8 cellular contexts compared by ENCODE assay signal in genomic region chr1:84620720-84621313, GRCh38. TPM values are rescaled to one million over a fixed set of nuclear protein-coding genes. Genes with fewer than 3 reads are reported as not detected.
A peak's percentile ranks its signal among the peaks of the same experiment; 100 is the strongest.
DNase-seq lines count a peak whose midpoint lies in the region; ATAC-seq and TF ChIP-seq lines count a peak whose summit lies in the region.

No MANE protein-coding gene starts in this region.

- peak overlapping the region; percentile 54 to 64 (median 62) for H3K4me3 ChIP-seq in right lobe of liver

- peak overlapping the region; percentile 91 for H3K4me3 Mint-ChIP-seq in activated CD4-positive, alpha-beta T cell treated with anti-CD3 and anti-CD28 coated beads, Interleukin-2, amount 10 ng/mL, durations not matched to agents 24 days and 14 days

- peak; percentile 94 for ATAC-seq in GM19043 (IDR thresholded peaks at IDR 0.05; ENCODE audit: low read depth, unreplicated experiment)
- peak; percentile 90 for ATAC-seq in HG03378 (IDR thresholded peaks at IDR 0.05; ENCODE audit: unreplicated experiment)
- peak; percentile 95 to 98 (median 96) for ATAC-seq in right lobe of liver

- peaks cover 18% of the 10 kb centered on the region for H3K4me1 Mint-ChIP-seq in activated CD4-positive, alpha-beta T cell treated with anti-CD3 and anti-CD28 coated beads, Interleukin-2, amount 10 ng/mL, durations not matched to agents 24 days and 14 days

- H3K27me3 ChIP-seq in right lobe of liver = no peaks in the 10 kb centered on the region

- no peaks in the 10 kb centered on the region for H3K36me3 Mint-ChIP-seq in activated CD4-positive, alpha-beta T cell treated with anti-CD3 and anti-CD28 coated beads, Interleukin-2, amount 10 ng/mL, durations not matched to agents 24 days and 14 days (ENCODE audit: low read depth)

- H3K9me3 Mint-ChIP-seq in activated CD4-positive, alpha-beta T cell treated with anti-CD3 and anti-CD28 coated beads, Interleukin-2, amount 10 ng/mL, durations not matched to agents 24 days and 14 days = no peaks in the 10 kb centered on the region

- no peak for TF ChIP-seq POLR2A in right lobe of liver (IDR thresholded peaks at IDR 0.05)

- H3K27ac Mint-ChIP-seq in activated CD4-positive, alpha-beta T cell treated with anti-CD3 and anti-CD28 coated beads, Interleukin-2, amount 10 ng/mL, durations not matched to agents 24 days and 14 days = peak overlapping the region; percentile 92

- peak; percentile 90 to 98 (median 98) for TF ChIP-seq CTCF in right lobe of liver (IDR thresholded peaks at IDR 0.05)

- H3K9me3 ChIP-seq in right lobe of liver = no peaks in the 10 kb centered on the region

- 0% methylated on average over 4 of the region's 46 CpGs for WGBS in right lobe of liver (ENCODE audit: insufficient coverage, low coverage, low lambda C conversion rate, missing lambda C conversion rate)

- no peaks in the 10 kb centered on the region for H3K36me3 ChIP-seq in right lobe of liver

- H3K27me3 Mint-ChIP-seq in activated CD4-positive, alpha-beta T cell treated with anti-CD3 and anti-CD28 coated beads, Interleukin-2, amount 10 ng/mL, durations not matched to agents 24 days and 14 days = peaks cover 2% of the 10 kb centered on the region

- H3K27ac ChIP-seq in right lobe of liver = peak overlapping the region; percentile 29 to 39 (median 30)

- DNase-seq in Ammon's horn (ENCODE audit: low spot score) (peak; percentile 72), NCI-H460 (ENCODE audit: extremely low read depth, low read depth) (peak; percentile 61), dermis blood vessel endothelial cell (peak; percentile 86), right lobe of liver (peak; percentile 73 to 78 (median 77))
- DNase-seq in activated CD4-positive, alpha-beta T cell treated with anti-CD3 and anti-CD28 coated beads, Interleukin-2, amount 10 ng/mL, durations not matched to agents 24 days and 14 days = peak; percentile 96
- DNase-seq in stimulated activated CD4-positive, alpha-beta T cell treated with anti-CD3 and anti-CD28 coated beads, Interleukin-4, amount 100 ng/mL, for 4 hours = peak; percentile 66 to 79

- no peaks in the 10 kb centered on the region for H3K4me1 ChIP-seq in right lobe of liver

- intact Hi-C loops in activated CD4-positive, alpha-beta T cell treated with anti-CD3 and anti-CD28 coated beads, Interleukin-2, amount 10 ng/mL, durations not matched to agents 24 days and 14 days (cut with micrococcal nuclease) = loop anchor here (1.0 to 10.0 kb wide), 8 partner anchors 70 to 480 kb away; partner anchors contain the start of genes GNG5, RPF1, SAMD13 and SPATA1
- intact Hi-C loops in right lobe of liver (cut with DNase I) = no loop called here

RNA-seq across cellular contexts. Expression of gene CTBS, which starts 46.6 kb away (rescaled TPM):
- total RNA-seq in NCI-H460 (2014; rRNA removed; shearing (Covaris generic)) = 26.4 and 29.7 TPM in 2 replicates
- polyA plus RNA-seq in NCI-H460 (2014; cell fraction: nucleus; rRNA removed) = 8.2 and 8.4 TPM in 2 replicates
- total RNA-seq in activated CD4-positive, alpha-beta T cell treated with anti-CD3 and anti-CD28 coated beads, Interleukin-2, amount 10 ng/mL, durations not matched to agents 24 days and 14 days = 13.1 and 13.9 TPM in 2 replicates
- total RNA-seq in dermis blood vessel endothelial cell (5.4 and 8.0 TPM in 2 replicates), right lobe of liver (10 to 100 TPM; 18.9 to 29.5 (median 24.4) TPM)

Comparison
In these comparisons a context has a peak if more than half of its experiments do, and no peak if none do; other contexts are left out.
1. Peak in every context shown above with its lines: DNase-seq, ATAC-seq, H3K4me3 ChIP-seq and H3K27ac ChIP-seq.